Comparison of ENCODE assay signal across 19 cellular contexts in the genomic region with DNA sequence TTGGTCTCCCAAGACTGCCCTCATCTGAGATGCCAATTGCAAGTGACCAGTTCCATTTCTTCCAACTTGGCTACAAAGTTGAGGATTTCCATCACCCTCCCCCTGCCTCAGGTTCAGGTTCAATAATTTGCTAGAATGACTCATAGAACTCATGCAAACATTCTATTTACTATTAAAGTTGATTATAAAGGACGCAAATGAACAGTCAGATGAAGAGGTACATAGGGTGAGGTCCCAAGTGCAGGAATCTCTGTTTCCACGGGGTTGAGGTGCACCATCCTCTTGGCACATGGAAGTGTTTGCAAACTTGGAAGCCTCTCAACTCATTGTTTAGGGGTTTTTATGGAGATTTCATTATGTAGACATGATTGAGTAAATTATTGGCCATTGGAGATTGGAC. TPM values are rescaled to one million over a fixed set of nuclear protein-coding genes. Genes with fewer than 3 reads are reported as not detected.
DNase-seq lines count a peak whose midpoint lies in the region; ATAC-seq, FAIRE-seq and TF ChIP-seq lines count a peak whose summit lies in the region.
"Had no signal": no experiment of that assay in that cellular context is flagged by ENCODE, and none has a peak within 500 bp of the region (broad histone marks: within the 10 kb centered on the region; RNA-seq: fewer than 3 reads in every experiment).

No MANE protein-coding gene starts in this region.

- H3K27ac ChIP-seq in A549: peak overlapping the region in 1 of 2 experiments; percentile 61; a peak in 2 of 6 replicates
- peak overlapping the region; percentile 92 for H3K27ac ChIP-seq in PC-3 (ENCODE audit: low read length)
- H3K27ac ChIP-seq in foreskin keratinocyte: peak overlapping the region; percentile 99
- H3K27ac ChIP-seq: GM23248 had no signal

- TF ChIP-seq POLR2A in A549 (IDR thresholded peaks at IDR 0.05; ENCODE audit: low read length): no peak

- no TSS peak for BruUV-seq in PC-3 (replicated peaks; lab: Mats Ljungman, UMichigan)

- H3K9me2 ChIP-seq in PC-3 (replicated peaks; ENCODE audit: low read length): no peaks in the 10 kb centered on the region

- no peaks in the 10 kb centered on the region for H3K36me3 ChIP-seq in PC-3 (ENCODE audit: low read depth, low read length)
- H3K36me3 ChIP-seq: BE2C, HAP-1 had no signal

- H3K4me3 ChIP-seq in A549 (no peak overlapping the region), PC-3 (ENCODE audit: low read length) (no peak overlapping the region)
- H3K4me3 ChIP-seq: GM23248, HAP-1 had no signal

- H3K4me1 ChIP-seq in A549 (peaks cover 40% of the 10 kb centered on the region), PC-3 (ENCODE audit: insufficient read depth, low read length) (peaks cover 60% of the 10 kb centered on the region), foreskin keratinocyte (peaks cover 51% of the 10 kb centered on the region)
- H3K4me1 ChIP-seq: BE2C, HAP-1 had no signal

- H3K27me3 ChIP-seq in PC-3 (ENCODE audit: low read length): no peaks in the 10 kb centered on the region
- H3K27me3 ChIP-seq in foreskin keratinocyte: no peaks in the 10 kb centered on the region
- H3K27me3 ChIP-seq: BE2C had no signal

- TF ChIP-seq CTCF in A549 (IDR thresholded peaks at IDR 0.05): no peak
- TF ChIP-seq CTCF in PC-3 (conservative IDR thresholded peaks at IDR 0.05; ENCODE audit: low read depth, low read length): no peak
- no peak for TF ChIP-seq CTCF in foreskin keratinocyte (conservative IDR thresholded peaks at IDR 0.05)

- H3K79me2 ChIP-seq in PC-3 (ENCODE audit: low read length): no peaks in the 10 kb centered on the region

- DNase-seq in A549 (ENCODE audit: low read depth in 1 of 2, low spot score in 1 of 2): peak in 1 of 2 experiments; percentile 25
- peak; percentile 65 for DNase-seq in PC-3
- DNase-seq in foreskin keratinocyte: no peak
- DNase-seq in renal cortical epithelial cell (ENCODE audit: low read depth): peak; percentile 84
- DNase-seq in RKO (ENCODE audit: low spot score): no peak
- no peak for DNase-seq in NCI-H524 treated with DMSO at 0.1 percent for 48 hours (lab: John Stamatoyannopoulos, UW)
- DNase-seq: ACHN; BE2C; C1 segment of cervical spinal cord; CD4-positive, CD25-positive, alpha-beta regulatory T cell; CD8-positive, alpha-beta memory T cell; COR-L47; DMS 273 treated with DMSO at 0.1 percent for 48 hours; DMS79; GDM1; GM23248 had no signal

- no peaks in the 10 kb centered on the region for H4K20me1 ChIP-seq in PC-3 (ENCODE audit: low read length)

- no peak for FAIRE-seq in A549 (lab: Jason Lieb, UNC)
- FAIRE-seq: GM12892, GM18507 had no signal

- CTCF ChIA-PET in A549 (lab: Yijun Ruan, JAX) (interaction anchor here (1.2 to 1.3 kb wide), 2 partner anchors 58 to 91 kb away, joined by 5 to 6 read pairs; no protein-coding TSS in a partner anchor), PC-3 (lab: Charles Lee) (no interaction called here)

- H3K9ac ChIP-seq in PC-3 (ENCODE audit: low read length): peak overlapping the region; percentile 67
- H3K9ac ChIP-seq: GM23248 had no signal

- intact Hi-C loops in PC-3 (cut with micrococcal nuclease): no loop called here

- H3K4me2 ChIP-seq in A549 (0 out of 3 replicates have a peak overlapping the region, but pooled peaks have one; percentile 21), PC-3 (ENCODE audit: low read length) (0 out of 2 replicates have a peak overlapping the region, but pooled peaks have one; percentile 20)

- H3K9me3 ChIP-seq in A549: no peaks in the 10 kb centered on the region; the same call in 2 of the 3 replicates
- H3K9me3 ChIP-seq in PC-3 (ENCODE audit: low read length): no peaks in the 10 kb centered on the region
- H3K9me3 ChIP-seq: BE2C, HAP-1 had no signal

- 15% methylated on average over 2 of the region's 2 CpGs for WGBS in A549 (ENCODE audit: missing lambda C conversion rate)

- no peak for TF ChIP-seq EP300 in A549 (IDR thresholded peaks at IDR 0.05)

- H2AFZ ChIP-seq in PC-3 (ENCODE audit: low read length): no peak overlapping the region
- H2AFZ ChIP-seq: GM23248 had no signal

- TF ChIP-seq RAD21 in A549 (conservative IDR thresholded peaks at IDR 0.05 in 1 of 2, IDR thresholded peaks at IDR 0.05 in 1 of 2): no peak

- H3F3A ChIP-seq in PC-3 (ENCODE audit: low read length, unreplicated experiment): no peaks in the 10 kb centered on the region

- POLR2A ChIA-PET in A549 (lab: Yijun Ruan, JAX): no interaction called here
- POLR2A ChIA-PET in PC-3 (lab: Charles Lee; ENCODE audit: unreplicated experiment): no interaction called here

- ATAC-seq in A549 (no peak), PC-3 (peak; percentile 61), foreskin keratinocyte (no peak)

TF ChIP-seq in A549, 52 proteins besides CTCF, POLR2A, EP300 and RAD21:
- TF ChIP-seq CBX2 (IDR thresholded peaks at IDR 0.05; ENCODE audit: borderline replicate concordance, low read depth) (no peak), HOXA7 (CRISPR knock-in tag; IDR thresholded peaks at IDR 0.05) (no peak), SMC3 (IDR thresholded peaks at IDR 0.05) (no peak), BHLHE40 (IDR thresholded peaks at IDR 0.05; ENCODE audit: low read depth, low read length) (no peak)

RNA-seq across cellular contexts. Expression of a gene that starts 41.0 kb away (rescaled TPM):
- polyA plus RNA-seq in A549 (2011; rRNA removed): 1.1 and 1.3 TPM in 2 replicates
- 1.3 TPM in 2 replicates for polyA plus RNA-seq in A549 (2012; cell fraction: cytosol; rRNA removed)
- 0.99 and 1.1 TPM in 2 replicates for polyA plus RNA-seq in A549 (2012; cell fraction: nucleus; rRNA removed)
- 3.0 to 4.1 TPM (median 4.0 TPM) in 3 replicates for polyA plus RNA-seq in A549 (2017; fragmentation: RNase III; extraction: RNeasy Plus Mini Kit Qiagen cat#74134 plus additional on column Dnase treatment)
- polyA minus RNA-seq in A549 (2011; rRNA and poly(A)+ RNA removed): 0.29 and 0.49 TPM in 2 replicates
- total RNA-seq in PC-3 (2014; rRNA removed): 80.5 and 133 TPM in 2 replicates
- total RNA-seq in foreskin keratinocyte: 1,075 and 1,699 TPM in 2 replicates
- 1,152 and 1,968 TPM in 2 replicates for polyA plus RNA-seq in foreskin keratinocyte
- total RNA-seq in renal cortical epithelial cell: 0.50 and 19.1 TPM in 2 replicates
- total RNA-seq: CD4-positive, CD25-positive, alpha-beta regulatory T cell; CD8-positive, alpha-beta memory T cell; GM23248 had no signal
- polyA plus RNA-seq: CD4-positive, CD25-positive, alpha-beta regulatory T cell; CD8-positive, alpha-beta memory T cell; GM23248 had no signal

Comparison
In these comparisons a context has a peak if more than half of its experiments do, and no peak if none do; other contexts are left out.
1. DNase-seq: peak in PC-3 (single experiment) and renal cortical epithelial cell (single experiment); none in foreskin keratinocyte (0 of 2), RKO (single experiment) and NCI-H524 treated with DMSO at 0.1 percent for 48 hours (single experiment).